Comparison of ENCODE assay signal across 8 cellular contexts in the genomic region with DNA sequence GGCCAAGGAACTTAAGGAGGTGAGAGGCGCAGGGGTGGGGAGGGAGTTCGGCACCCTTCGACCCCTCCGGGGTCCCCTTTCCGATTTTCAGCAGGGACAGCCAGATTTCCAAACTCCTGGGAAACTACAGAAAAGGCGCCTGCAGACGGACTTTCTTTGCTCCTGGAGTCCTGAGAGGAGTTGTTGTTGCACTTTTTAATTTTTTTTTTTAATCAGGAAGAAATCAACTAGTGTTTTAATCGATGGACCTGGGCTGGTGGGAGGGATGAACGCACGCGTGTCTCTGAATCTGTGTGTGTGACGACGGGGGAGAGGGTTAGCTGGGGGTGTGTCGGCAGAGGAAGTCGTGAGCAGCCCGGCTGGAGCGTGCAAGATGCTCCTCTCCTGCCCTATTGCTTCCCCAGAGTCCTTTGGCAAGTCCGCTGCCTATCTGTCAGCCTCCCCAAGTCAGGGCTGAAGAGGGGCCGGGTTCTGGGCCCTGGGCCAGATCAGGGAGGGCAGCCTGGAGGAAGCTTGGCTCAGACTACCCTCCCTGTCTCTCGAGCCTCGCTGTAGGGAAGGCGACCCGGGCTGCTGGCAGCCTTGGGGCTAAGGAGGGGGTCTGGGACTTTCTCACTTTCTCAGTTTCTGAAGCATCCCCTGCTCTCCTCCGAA. TPM values are rescaled to one million over a fixed set of nuclear protein-coding genes. Genes with fewer than 3 reads are reported as not detected.
A peak's percentile ranks its signal among the peaks of the same experiment; 100 is the strongest.
DNase-seq lines count a peak whose midpoint lies in the region; ATAC-seq and TF ChIP-seq lines count a peak whose summit lies in the region.

No MANE protein-coding gene starts in this region.

- no peak overlapping the region for H4K12ac ChIP-seq in trophoblast cell (ENCODE audit: low read depth, low read length)

- intact Hi-C loops in CD14-positive monocyte (cut with micrococcal nuclease): loop anchor here in 1 of 2 donors (10.0 kb wide), 1 partner anchor 200 kb away; no protein-coding TSS in a partner anchor
- intact Hi-C loops in cardiac septum (cut with DNase I): loop anchor here (2.0 to 10.0 kb wide), 3 partner anchors 340 to 517 kb away; no protein-coding TSS in a partner anchor

- peaks cover 0 to 8% (median 1%) of the 10 kb centered on the region in 7 donors for H3K9me3 Mint-ChIP-seq in CD14-positive monocyte
- H3K9me3 Mint-ChIP-seq in activated T-helper 17 cell treated with anti-CD3 and anti-CD28 coated beads, Interleukin-2, amount 50 U/mL, for 72 hours: no peaks in the 10 kb centered on the region

- peak overlapping the region; percentile 100 for H3K4me2 ChIP-seq in trophoblast cell (ENCODE audit: low read length)

- H3K36me3 ChIP-seq in trophoblast cell (ENCODE audit: control insufficient read depth in 1 of 2, insufficient read depth in 2 of 2, low read length in 2 of 2): no peaks in the 10 kb centered on the region

- peak overlapping the region; percentile 90 to 99 for H3K4me3 Mint-ChIP-seq in CD14-positive monocyte
- H3K4me3 Mint-ChIP-seq in activated T-helper 17 cell treated with anti-CD3 and anti-CD28 coated beads, Interleukin-2, amount 50 U/mL, for 72 hours: peak overlapping the region; percentile 41

- H3K23ac ChIP-seq in trophoblast cell (ENCODE audit: low read length): no peak overlapping the region

- no peak overlapping the region for H4K8ac ChIP-seq in trophoblast cell (ENCODE audit: low read depth, low read length)

- H2AFZ ChIP-seq in trophoblast cell (ENCODE audit: insufficient read depth, low read length, poor library complexity): peak overlapping the region; percentile 8

- no peaks in the 10 kb centered on the region for H3K9me3 ChIP-seq in trophoblast cell (ENCODE audit: insufficient read depth, low read depth, low read length)

- no peak for TF ChIP-seq CTCF in CD14-positive monocyte (IDR thresholded peaks at IDR 0.05)

- peaks cover 12% of the 10 kb centered on the region for H3K27me3 ChIP-seq in trophoblast cell (ENCODE audit: insufficient read depth, low read length)

- H3K27ac Mint-ChIP-seq in CD14-positive monocyte: peak overlapping the region in 4 of 7 donors; percentile 6 to 73 (median 40)
- H3K27ac Mint-ChIP-seq in activated T-helper 17 cell treated with anti-CD3 and anti-CD28 coated beads, Interleukin-2, amount 50 U/mL, for 72 hours: no peak overlapping the region

- DNase-seq in CD14-positive monocyte (ENCODE audit: low spot score) (peak; percentile 58), cardiac septum (ENCODE audit: low spot score) (peak; percentile 85), trophoblast cell (no peak), NCI-H2107 (lab: John Stamatoyannopoulos, UW) (no peak), GOT3 (lab: John Stamatoyannopoulos, UW) (no peak)

- H2AK5ac ChIP-seq in trophoblast cell (ENCODE audit: low read length): no peak overlapping the region

- no peak overlapping the region for H4K91ac ChIP-seq in trophoblast cell (ENCODE audit: low read depth, low read length)

- H3K27ac ChIP-seq in trophoblast cell (ENCODE audit: low read depth, low read length): no peak overlapping the region

- H3K4ac ChIP-seq in trophoblast cell (ENCODE audit: low read depth, low read length): no peak overlapping the region

- H2BK5ac ChIP-seq in trophoblast cell (ENCODE audit: low read depth, low read length, poor library complexity): no peak overlapping the region

- no peak overlapping the region for H2BK12ac ChIP-seq in trophoblast cell (ENCODE audit: low read length)

- H3K18ac ChIP-seq in trophoblast cell (ENCODE audit: low read length): no peak overlapping the region

- H2BK120ac ChIP-seq in trophoblast cell (ENCODE audit: insufficient read depth, low read length, poor library complexity): no peak overlapping the region

- H3K27me3 Mint-ChIP-seq in CD14-positive monocyte (ENCODE audit: low read depth in 3 of 3): peaks cover 25 to 33% (median 27%) of the 10 kb centered on the region in 3 donors
- peaks cover 30% of the 10 kb centered on the region for H3K27me3 Mint-ChIP-seq in activated T-helper 17 cell treated with anti-CD3 and anti-CD28 coated beads, Interleukin-2, amount 50 U/mL, for 72 hours

- H3K4me1 Mint-ChIP-seq in CD14-positive monocyte: peaks cover 32% of the 10 kb centered on the region
- H3K4me1 Mint-ChIP-seq in activated T-helper 17 cell treated with anti-CD3 and anti-CD28 coated beads, Interleukin-2, amount 50 U/mL, for 72 hours: no peaks in the 10 kb centered on the region

- peak; percentile 36 for ATAC-seq in HG02642 (IDR thresholded peaks at IDR 0.05; ENCODE audit: poor library complexity, unreplicated experiment)
- ATAC-seq in activated T-helper 17 cell treated with anti-CD3 and anti-CD28 coated beads, Interleukin-2, amount 50 U/mL, for 72 hours (replicated peaks): peak; percentile 11
- no peak for ATAC-seq in GM18868 (IDR thresholded peaks at IDR 0.05; ENCODE audit: unreplicated experiment)

- H3K79me2 ChIP-seq in trophoblast cell (ENCODE audit: control insufficient read depth, insufficient read depth, low read length, poor library complexity): no peaks in the 10 kb centered on the region

- peaks cover 3 to 8% of the 10 kb centered on the region in 2 experiments for H3K4me1 ChIP-seq in trophoblast cell (ENCODE audit: control insufficient read depth in 1 of 2, insufficient read depth in 2 of 2, low read length in 2 of 2)

- no peak overlapping the region for H3K14ac ChIP-seq in trophoblast cell (ENCODE audit: low read length)

- peaks cover 0 to 3% of the 10 kb centered on the region in 2 donors for H3K36me3 Mint-ChIP-seq in CD14-positive monocyte
- H3K36me3 Mint-ChIP-seq in activated T-helper 17 cell treated with anti-CD3 and anti-CD28 coated beads, Interleukin-2, amount 50 U/mL, for 72 hours (ENCODE audit: low read depth): no peaks in the 10 kb centered on the region

- no CpG with 5 or more reads among the region's 24 CpGs for WGBS in trophoblast cell (ENCODE audit: extremely low coverage, insufficient coverage, insufficient read length)

- no peaks in the 10 kb centered on the region for H3K79me1 ChIP-seq in trophoblast cell (ENCODE audit: low read length)

- peak overlapping the region; percentile 73 for H3K4me3 ChIP-seq in trophoblast cell (ENCODE audit: low read depth, low read length)

- H3K9ac ChIP-seq in trophoblast cell (ENCODE audit: low read length): no peak overlapping the region

RNA-seq across cellular contexts. Expression of a gene that starts 0.7 kb away (rescaled TPM):
- under 1 TPM; 0.14 to 0.74 TPM for polyA plus RNA-seq in CD14-positive monocyte
- not detected for total RNA-seq in activated T-helper 17 cell treated with anti-CD3 and anti-CD28 coated beads, Interleukin-2, amount 50 U/mL, for 72 hours
- total RNA-seq in cardiac septum: 18.1 TPM
- polyA plus RNA-seq in trophoblast cell (2013): 0.55 and 0.61 TPM in 2 replicates

Comparison
In these comparisons a context has a peak if more than half of its experiments do, and no peak if none do; other contexts are left out.
1. DNase-seq: peak in CD14-positive monocyte (single experiment) and cardiac septum (single experiment); none in trophoblast cell (0 of 2), NCI-H2107 (single experiment) and GOT3 (single experiment).
2. RNA of a gene that starts 0.7 kb away (total RNA-seq): 18.1 TPM in cardiac septum (single experiment); not detected in activated T-helper 17 cell treated with anti-CD3 and anti-CD28 coated beads, Interleukin-2, amount 50 U/mL, for 72 hours; every median in the first group is over 10 times any median in the second.